1 cellular context compared by ENCODE assay signal in the genomic region with DNA sequence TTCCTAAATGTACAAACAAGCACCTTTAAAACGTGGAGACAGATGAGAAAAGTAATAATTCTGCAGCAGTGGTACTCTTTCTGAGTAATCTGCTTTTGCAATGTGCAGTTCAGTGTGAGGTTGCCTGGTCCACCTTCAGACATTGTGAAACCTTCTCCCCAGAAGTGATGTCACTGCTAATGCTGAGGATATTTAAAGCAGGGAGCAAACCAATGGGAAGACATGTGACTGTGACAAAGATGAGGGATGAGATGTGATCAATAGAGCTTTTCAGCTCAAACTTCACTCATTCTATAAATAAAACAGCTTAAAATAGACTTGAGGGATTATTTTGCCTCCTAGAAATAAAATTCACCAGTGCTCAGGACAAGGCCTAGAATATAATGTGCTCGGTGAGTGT.
TF ChIP-seq lines count a peak whose summit lies in the region.

No MANE protein-coding gene starts in this region.

TF ChIP-seq in H1, 55 proteins besides CTCF, POLR2A, EP300 and RAD21 (continued from another document):
- TF ChIP-seq TAF1 (IDR thresholded peaks at IDR 0.05; ENCODE audit: low read depth, low read length) (no peak), KDM4A (IDR thresholded peaks at IDR 0.05; ENCODE audit: low read depth, low read length, severe bottlenecking) (no peak)
